ENCODE assay signal across 17 cellular contexts in genomic region chr4:82643994-82644730, GRCh38.
A peak's percentile ranks its signal among the peaks of the same experiment; 100 is the strongest.
DNase-seq lines count a peak whose midpoint lies in the region; ATAC-seq and TF ChIP-seq lines count a peak whose summit lies in the region.
"Had no signal": no experiment of that assay in that cellular context is flagged by ENCODE, and none has a peak within 500 bp of the region (broad histone marks: within the 10 kb centered on the region; RNA-seq: fewer than 3 reads in every experiment).

No MANE protein-coding gene starts in this region.

- ATAC-seq in SK-N-SH treated with all-trans-retinoic acid at 6 μM for 48 hours (peak; percentile 81), GM21529 (IDR thresholded peaks at IDR 0.05; ENCODE audit: unreplicated experiment) (no peak)
- ATAC-seq: activated CD8-positive, alpha-beta T cell treated with anti-CD3 and anti-CD28 coated beads for 36 hours; CD8-positive, alpha-beta T cell; heart left ventricle had no signal

- no peak for TF ChIP-seq CTCF in fibroblast of mammary gland (conservative IDR thresholded peaks at IDR 0.05; ENCODE audit: control insufficient read depth, insufficient read depth, low read depth, low read length)

- intact Hi-C loops in head of caudate nucleus (cut with DNase I), result no loop called here

- H3K4me3 ChIP-seq in fibroblast of mammary gland (ENCODE audit: control insufficient read depth, low read depth, low read length) (no peak overlapping the region), skeletal muscle cell (ENCODE audit: low read depth, low read length) (no peak overlapping the region)
- H3K4me3 ChIP-seq: heart left ventricle had no signal

- peak; percentile 43 for DNase-seq in GM03348 (ENCODE audit: low spot score)
- DNase-seq in fibroblast of mammary gland (ENCODE audit: low read depth), result peak; percentile 82
- DNase-seq in skeletal muscle cell (ENCODE audit: low read depth), result peak; percentile 10
- no peak for DNase-seq in head of caudate nucleus
- no peak for DNase-seq in DMS114 treated with DMSO at 0.1 percent for 48 hours (lab: John Stamatoyannopoulos, UW; ENCODE audit: unreplicated experiment)
- DNase-seq in stimulated activated CD4-positive, alpha-beta T cell treated with anti-CD3 and anti-CD28 coated beads, Interleukin-15, amount 100 ng/mL, for 24 hours, result no peak
- DNase-seq: activated CD8-positive, alpha-beta T cell treated with anti-CD3 and anti-CD28 coated beads for 36 hours; activated effector memory CD4-positive, alpha-beta T cell treated with Interleukin-2 at 50 U/mL for 16 hours; CD8-positive, alpha-beta T cell; effector memory CD4-positive, alpha-beta T cell; GDM1; heart left ventricle; NCI-H1930; NCI-H69; stimulated activated CD4-positive, alpha-beta T cell treated with anti-CD3 and anti-CD28 coated beads, Interleukin-2, amount 100 ng/mL, for 48 hours had no signal

TF ChIP-seq in SK-N-SH treated with all-trans-retinoic acid at 6 μM for 48 hours, 23 proteins besides CTCF, POLR2A, EP300 and RAD21:
- TF ChIP-seq ZNF70 (CRISPR knock-in tag; IDR thresholded peaks at IDR 0.05), result no peak
TF ChIP-seq in SK-N-SH treated with all-trans-retinoic acid at 6 μM for 48 hours: peak in this region for 0.

Comparison
In these comparisons a context has a peak if more than half of its experiments do, and no peak if none do; other contexts are left out.
1. DNase-seq: peak in GM03348 (single experiment), fibroblast of mammary gland (single experiment) and skeletal muscle cell (single experiment); none in head of caudate nucleus (0 of 42), DMS114 treated with DMSO at 0.1 percent for 48 hours (single experiment) and stimulated activated CD4-positive, alpha-beta T cell treated with anti-CD3 and anti-CD28 coated beads, Interleukin-15, amount 100 ng/mL, for 24 hours (single experiment).